In the genomic region with DNA sequence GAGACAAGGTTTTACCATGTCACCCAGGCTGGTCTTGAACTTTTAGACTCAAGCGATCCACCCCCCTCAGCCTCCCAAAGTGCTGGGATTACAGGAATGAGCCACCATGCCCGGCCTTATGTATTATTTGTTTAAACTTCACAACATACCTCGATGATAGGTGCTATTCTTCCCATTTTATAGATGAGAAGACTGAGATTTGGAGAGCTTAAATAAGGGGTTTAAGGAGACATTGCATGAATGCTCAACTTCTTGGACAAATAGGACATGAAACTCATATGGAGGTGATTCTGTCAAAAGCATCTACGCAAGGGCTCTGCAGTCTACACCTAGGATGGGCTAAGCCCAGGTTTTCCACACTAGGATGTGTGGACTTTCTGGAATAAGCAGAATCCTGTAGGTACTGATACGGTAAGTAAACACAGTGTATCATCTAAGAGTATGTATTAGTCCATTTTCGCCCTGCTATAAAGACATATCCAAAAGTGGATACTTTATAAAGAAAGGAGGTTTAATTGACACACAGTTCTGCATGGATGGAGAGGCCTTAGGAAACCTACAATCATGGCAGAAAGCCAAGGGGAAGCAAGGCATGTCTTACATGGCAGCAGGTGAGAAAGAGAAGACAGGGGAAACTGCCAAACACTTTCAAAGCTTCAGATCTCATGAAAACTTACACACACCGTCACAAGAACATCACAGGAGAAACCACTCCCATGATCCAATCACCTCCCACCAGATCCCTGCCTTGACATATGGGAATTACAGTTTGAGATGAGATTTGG, we compare ENCODE assay signal across 6 cellular contexts.
"Had no signal": no experiment of that assay in that cellular context is flagged by ENCODE, and none has a peak within 500 bp of the region (broad histone marks: within the 10 kb centered on the region; RNA-seq: fewer than 3 reads in every experiment).

No MANE protein-coding gene starts in this region.

- H2AFZ ChIP-seq: hepatocyte had no signal

- H3K4me1 ChIP-seq: left ventricle myocardium inferior, suprapubic skin, tibial nerve had no signal

- H3K27ac ChIP-seq: brain microvascular endothelial cell, hepatocyte, left ventricle myocardium inferior, suprapubic skin, tibial nerve had no signal

- H3K4me3 ChIP-seq: hepatocyte, left ventricle myocardium inferior, suprapubic skin, tibial nerve had no signal

- FAIRE-seq: small intestine had no signal

- H3K9me3 ChIP-seq: left ventricle myocardium inferior, suprapubic skin, tibial nerve had no signal

- H3K4me2 ChIP-seq: hepatocyte had no signal

- H3K79me2 ChIP-seq: hepatocyte had no signal

- H3K27me3 ChIP-seq: brain microvascular endothelial cell, hepatocyte, suprapubic skin, tibial nerve had no signal

- H3K36me3 ChIP-seq: brain microvascular endothelial cell, left ventricle myocardium inferior, suprapubic skin, tibial nerve had no signal
